Comparison of ENCODE assay signal across 7 cellular contexts in the genomic region with DNA sequence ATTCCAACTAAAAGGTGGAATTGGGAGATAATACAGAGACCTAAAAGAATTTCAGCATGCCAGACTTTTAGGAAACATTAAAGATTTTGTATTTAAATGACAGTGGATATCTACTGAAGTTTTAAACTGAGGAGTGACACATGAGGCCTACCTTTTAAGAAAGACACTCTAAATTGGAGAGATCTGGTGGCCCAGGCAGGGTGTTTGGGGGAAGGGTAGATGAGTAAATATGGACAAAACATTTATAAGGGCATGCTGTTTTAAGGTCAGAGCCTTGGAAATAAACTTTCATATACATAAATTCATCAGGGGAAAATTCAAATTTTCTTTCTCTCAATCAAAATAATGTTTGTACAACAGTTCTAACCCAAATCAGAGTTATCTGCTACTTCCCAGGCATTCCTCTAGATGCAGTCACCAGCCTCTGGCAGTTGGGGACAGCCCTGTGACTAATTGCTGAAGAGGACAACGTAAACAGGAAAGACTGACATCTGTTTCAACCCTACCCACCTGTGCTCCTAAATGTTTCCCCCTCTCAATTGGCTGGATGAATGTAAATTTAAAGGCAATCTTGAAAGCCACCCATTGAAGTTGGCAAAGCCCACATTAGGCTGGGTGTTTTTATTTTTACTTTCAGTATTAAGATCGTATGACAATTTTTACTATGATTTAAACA.
DNase-seq lines count a peak whose midpoint lies in the region; ATAC-seq, FAIRE-seq and TF ChIP-seq lines count a peak whose summit lies in the region.

No MANE protein-coding gene starts in this region.

- H3K9me3 ChIP-seq in SJSA1 (replicated peaks): no peaks in the 10 kb centered on the region
- H3K9me3 ChIP-seq in left lung: no peaks in the 10 kb centered on the region

- no peaks in the 10 kb centered on the region for H3K27me3 ChIP-seq in SJSA1 (replicated peaks)
- no peaks in the 10 kb centered on the region for H3K27me3 ChIP-seq in left lung

- TF ChIP-seq CTCF in left lung (IDR thresholded peaks at IDR 0.05): no peak

- DNase-seq in SJSA1 (ENCODE audit: low read depth in 1 of 2, low spot score in 2 of 2) (peak in 1 of 2 experiments; percentile 20), left lung (no peak), GM12892 (ENCODE audit: insufficient read length) (no peak), GM19239 (ENCODE audit: insufficient read length, low spot score) (no peak), amniotic stem cell (lab: John Stamatoyannopoulos, UW) (no peak)

- no peaks in the 10 kb centered on the region for H3K4me1 ChIP-seq in SJSA1 (replicated peaks)
- no peaks in the 10 kb centered on the region for H3K4me1 ChIP-seq in left lung

- FAIRE-seq in GM12892 (lab: Jason Lieb, UNC) (no peak), GM19239 (lab: Jason Lieb, UNC) (no peak)

- H3K4me3 ChIP-seq in SJSA1 (peak overlapping the region; percentile 10; the same call in 1 of the 2 replicates), left lung (peak overlapping the region in 1 of 2 donors; percentile 17)

- peak; percentile 90 for ATAC-seq in GM19025 (IDR thresholded peaks at IDR 0.05; ENCODE audit: low read depth, unreplicated experiment)
- peak; percentile 92 for ATAC-seq in HG03064 (IDR thresholded peaks at IDR 0.05; ENCODE audit: low read depth, unreplicated experiment)
- peak; percentile 91 for ATAC-seq in left lung

- H3K36me3 ChIP-seq in SJSA1: no peaks in the 10 kb centered on the region
- no peaks in the 10 kb centered on the region for H3K36me3 ChIP-seq in left lung

- H3K27ac ChIP-seq in SJSA1 (peak overlapping the region; percentile 45), left lung (peak overlapping the region in 1 of 2 donors; percentile 39)

- TF ChIP-seq POLR2A in GM12892 (IDR thresholded peaks at IDR 0.05; ENCODE audit: low read depth, low read length): no peak

- intact Hi-C loops in left lung (cut with DNase I): no loop called here
